Comparison of ENCODE assay signal across 19 cellular contexts in genomic region chr5:143759368-143760136, GRCh38. TPM values are rescaled to one million over a fixed set of nuclear protein-coding genes. Genes with fewer than 3 reads are reported as not detected.
DNase-seq lines count a peak whose midpoint lies in the region; ATAC-seq and TF ChIP-seq lines count a peak whose summit lies in the region.
"Had no signal": no experiment of that assay in that cellular context is flagged by ENCODE, and none has a peak within 500 bp of the region (broad histone marks: within the 10 kb centered on the region; RNA-seq: fewer than 3 reads in every experiment).

No MANE protein-coding gene starts in this region.

- H3K27me3 ChIP-seq in gastroesophageal sphincter = no peaks in the 10 kb centered on the region
- no peaks in the 10 kb centered on the region for H3K27me3 ChIP-seq in ovary
- H3K27me3 ChIP-seq: colonic mucosa, MG63 had no signal

- TF ChIP-seq CTCF in AG10803 (conservative IDR thresholded peaks at IDR 0.05; ENCODE audit: low read length) (no peak), gastroesophageal sphincter (IDR thresholded peaks at IDR 0.05) (no peak), ovary (IDR thresholded peaks at IDR 0.05) (no peak)

- H3K4me1 ChIP-seq in gastroesophageal sphincter (peaks cover 0 to 21% (median 6%) of the 10 kb centered on the region in 3 donors), ovary (ENCODE audit: insufficient read depth) (no peaks in the 10 kb centered on the region)
- H3K4me1 ChIP-seq: colonic mucosa, lower lobe of right lung had no signal

- TF ChIP-seq POLR2A in gastroesophageal sphincter (IDR thresholded peaks at IDR 0.05) = no peak
- no peak for TF ChIP-seq POLR2A in ovary (IDR thresholded peaks at IDR 0.05)

- H3K9me3 ChIP-seq in gastroesophageal sphincter (no peaks in the 10 kb centered on the region), ovary (no peaks in the 10 kb centered on the region)
- H3K9me3 ChIP-seq: colonic mucosa, lower lobe of right lung had no signal

- peak; percentile 85 for DNase-seq in AG10803 (ENCODE audit: low read depth)
- no peak for DNase-seq in C1 segment of cervical spinal cord (lab: John Stamatoyannopoulos, UW)
- no peak for DNase-seq in activated T-cell treated with anti-CD3 and anti-CD28 coated beads, Interleukin-2, amount 50 U/mL, for 1 hour
- no peak for DNase-seq in NCI-H2171 treated with DMSO at 0.1 percent for 48 hours (lab: John Stamatoyannopoulos, UW)
- DNase-seq in ovary = no peak
- DNase-seq: activated CD4-positive, CD25-positive, alpha-beta regulatory T cell; activated effector memory CD4-positive, alpha-beta T cell treated with anti-CD3 and anti-CD28 coated beads, Interleukin-2, amount 50 U/mL, for 16 hours; colonic mucosa; lower lobe of right lung; MG63; naive B cell; NCI-H187 treated with DMSO at 0.1 percent for 48 hours; NCI-H446 treated with DMSO at 0.1 percent for 48 hours; SHP77 treated with DMSO at 0.1 percent for 48 hours had no signal

- H3K4me3 ChIP-seq in AG10803 (ENCODE audit: low read length) = no peak overlapping the region
- H3K4me3 ChIP-seq in gastroesophageal sphincter = no peak overlapping the region
- H3K4me3 ChIP-seq in ovary = no peak overlapping the region
- H3K4me3 ChIP-seq: colonic mucosa, lower lobe of right lung, MG63 had no signal

- ATAC-seq in GM19025 (IDR thresholded peaks at IDR 0.05; ENCODE audit: low read depth, unreplicated experiment) (peak; percentile 9), HG03520 (IDR thresholded peaks at IDR 0.05; ENCODE audit: unreplicated experiment) (peak; percentile 35), gastroesophageal sphincter (no peak)
- ATAC-seq: lower lobe of right lung had no signal

- TF ChIP-seq EP300 in gastroesophageal sphincter (IDR thresholded peaks at IDR 0.05) (no peak), ovary (IDR thresholded peaks at IDR 0.05) (no peak)

- intact Hi-C loops in ovary (cut with DNase I) = no loop called here

- WGBS in gastroesophageal sphincter (ENCODE audit: low coverage in 1 of 2), 2 donors = 14 to 64% methylated on average over 1 of the region's 1 CpG
- WGBS in ovary, 3 donors = 2 to 16% (median 14%) methylated on average over 1 of the region's 1 CpG

- H3K36me3 ChIP-seq in gastroesophageal sphincter (no peaks in the 10 kb centered on the region), ovary (no peaks in the 10 kb centered on the region)
- H3K36me3 ChIP-seq: colonic mucosa, lower lobe of right lung, MG63 had no signal

- peak overlapping the region in 3 of 4 donors; percentile 0 to 46 (median 5) for H3K27ac ChIP-seq in gastroesophageal sphincter
- no peak overlapping the region for H3K27ac ChIP-seq in ovary
- H3K27ac ChIP-seq: colonic mucosa, lower lobe of right lung had no signal

RNA-seq across cellular contexts. Expression of gene HMHB1, which starts 52.4 kb away (rescaled TPM):
- total RNA-seq in gastroesophageal sphincter (not detected), ovary (not detected)
- polyA plus RNA-seq in ovary = not detected
- total RNA-seq: colonic mucosa, glomerular endothelial cell, lower lobe of right lung, posterior vena cava had no signal

Comparison
In these comparisons a context has a peak if more than half of its experiments do, and no peak if none do; other contexts are left out.
1. H3K27ac ChIP-seq: peak in gastroesophageal sphincter (3 of 4); none in ovary (0 of 2).